ENCODE assay signal across 8 cellular contexts in genomic region chr4:37666625-37667071, GRCh38. TPM values are rescaled to one million over a fixed set of nuclear protein-coding genes. Genes with fewer than 3 reads are reported as not detected.
DNase-seq lines count a peak whose midpoint lies in the region; ATAC-seq and TF ChIP-seq lines count a peak whose summit lies in the region.

No MANE protein-coding gene starts in this region.

- peak; percentile 8 to 21 (median 19) for DNase-seq in stimulated activated CD4-positive, alpha-beta T cell treated with anti-CD3 and anti-CD28 coated beads, Interleukin-12 subunit alpha, Interleukin-12 subunit beta, amount 100 ng/mL, for 48 hours (ENCODE audit: low read depth in 2 of 3, low spot score in 1 of 3)
- no peak for DNase-seq in stimulated activated CD4-positive, alpha-beta T cell treated with anti-CD3 and anti-CD28 coated beads, Interleukin-4, amount 100 ng/mL, for 1 hour
- DNase-seq in SW 1271 (lab: John Stamatoyannopoulos, UW) (peak; percentile 91 to 97), epithelial cell of prostate (ENCODE audit: low read depth, low spot score) (peak; percentile 72), osteocyte (ENCODE audit: extremely low spot score, unreplicated experiment) (no peak)

- H3K4me1 Mint-ChIP-seq in osteocyte (ENCODE audit: unreplicated experiment), result peaks cover 46% of the 10 kb centered on the region

- TF ChIP-seq CTCF in osteocyte (IDR thresholded peaks at IDR 0.05), result no peak

- no peaks in the 10 kb centered on the region for H3K9me3 Mint-ChIP-seq in osteocyte (ENCODE audit: unreplicated experiment)

- H3K36me3 Mint-ChIP-seq in osteocyte (ENCODE audit: unreplicated experiment), result no peaks in the 10 kb centered on the region

- H3K27ac ChIP-seq in epithelial cell of prostate, result peak overlapping the region; percentile 82

- H3K27ac Mint-ChIP-seq in osteocyte (ENCODE audit: unreplicated experiment), result peak overlapping the region; percentile 54

- no peaks in the 10 kb centered on the region for H3K27me3 Mint-ChIP-seq in osteocyte (ENCODE audit: unreplicated experiment)

- no peak overlapping the region for H3K4me3 Mint-ChIP-seq in osteocyte (ENCODE audit: unreplicated experiment)

- ATAC-seq in HG02840 (IDR thresholded peaks at IDR 0.05; ENCODE audit: low FRiP score, unreplicated experiment) (no peak), GM21737 (IDR thresholded peaks at IDR 0.05; ENCODE audit: unreplicated experiment) (no peak), GM21390 (IDR thresholded peaks at IDR 0.05; ENCODE audit: unreplicated experiment) (no peak)

RNA-seq across cellular contexts. Expression of gene RELL1, which starts 19.5 kb away (rescaled TPM):
- total RNA-seq in osteocyte, result 15.6 and 17.4 TPM in 2 replicates

Comparison
In these comparisons a context has a peak if more than half of its experiments do, and no peak if none do; other contexts are left out.
1. DNase-seq: peak in stimulated activated CD4-positive, alpha-beta T cell treated with anti-CD3 and anti-CD28 coated beads, Interleukin-12 subunit alpha, Interleukin-12 subunit beta, amount 100 ng/mL, for 48 hours (3 of 3), SW 1271 (2 of 2) and epithelial cell of prostate (single experiment); none in stimulated activated CD4-positive, alpha-beta T cell treated with anti-CD3 and anti-CD28 coated beads, Interleukin-4, amount 100 ng/mL, for 1 hour (single experiment) and osteocyte (single experiment).